ENCODE assay signal across 18 cellular contexts in the genomic region with DNA sequence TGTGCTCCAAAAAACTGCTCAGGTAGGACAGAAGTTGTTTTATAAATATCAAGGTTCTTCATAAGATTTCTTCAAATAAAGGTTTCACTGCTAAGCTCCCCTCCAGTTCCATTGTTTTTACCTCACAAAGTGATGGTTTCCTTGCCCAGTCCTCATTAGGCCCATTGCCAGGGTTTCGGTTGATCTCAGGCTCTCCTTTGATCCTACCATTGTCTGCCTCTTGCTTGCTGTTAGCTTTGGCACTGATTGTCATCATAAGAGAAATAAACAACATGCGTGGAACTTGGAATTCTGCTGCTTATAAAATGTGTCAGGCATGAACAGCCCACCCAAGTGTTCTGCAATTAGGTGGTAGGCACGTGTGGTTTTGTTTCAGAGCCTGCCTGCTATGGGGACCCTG.
DNase-seq lines count a peak whose midpoint lies in the region; ATAC-seq and TF ChIP-seq lines count a peak whose summit lies in the region.
"Had no signal": no experiment of that assay in that cellular context is flagged by ENCODE, and none has a peak within 500 bp of the region (broad histone marks: within the 10 kb centered on the region; RNA-seq: fewer than 3 reads in every experiment).

No MANE protein-coding gene starts in this region.

- H3K27me3 ChIP-seq in SJCRH30 = no peaks in the 10 kb centered on the region
- H3K27me3 ChIP-seq in thyroid gland = no peaks in the 10 kb centered on the region

- no peak for TF ChIP-seq CTCF in thyroid gland (IDR thresholded peaks at IDR 0.05)

- 14 to 18% methylated on average over 3 of the region's 3 CpGs for WGBS in thyroid gland, 2 donors

- DNase-seq in NCI-H748 (lab: John Stamatoyannopoulos, UW; ENCODE audit: unreplicated experiment) (peak; percentile 21), NCI-H748 treated with DMSO at 0.1 percent for 48 hours (lab: John Stamatoyannopoulos, UW) (no peak), NCI-H1105 (lab: John Stamatoyannopoulos, UW) (peak; percentile 57), SJCRH30 (peak; percentile 22 to 39), thyroid gland (peak; percentile 11 to 12), NCI-H526 (lab: John Stamatoyannopoulos, UW) (no peak), NCI-H526 treated with DMSO at 0.1 percent for 48 hours (lab: John Stamatoyannopoulos, UW) (no peak)
- DNase-seq: 8988T, DMS 273 treated with DMSO at 0.1 percent for 48 hours, EL, H9, NCI-H1436 treated with DMSO at 0.1 percent for 48 hours, NCI-H2081 treated with DMSO at 0.1 percent for 48 hours, NCI-H226, T-helper 1 cell had no signal

- intact Hi-C loops in thyroid gland (cut with DNase I) = no loop called here

- no peaks in the 10 kb centered on the region for H3K9me3 ChIP-seq in SJCRH30 (replicated peaks)
- H3K9me3 ChIP-seq in thyroid gland = no peaks in the 10 kb centered on the region

- H3K4me3 ChIP-seq in SJCRH30 (no peak overlapping the region), thyroid gland (replicated peaks in 1 of 3) (no peak overlapping the region)
- H3K4me3 ChIP-seq: SK-N-MC had no signal

- H3K27ac ChIP-seq in SJCRH30 = no peak overlapping the region
- peak overlapping the region in 1 of 3 donors; percentile 38 for H3K27ac ChIP-seq in thyroid gland
- H3K27ac ChIP-seq: SK-N-MC had no signal

- ATAC-seq in HG03342 (IDR thresholded peaks at IDR 0.05; ENCODE audit: unreplicated experiment) = no peak
- ATAC-seq: Panc1 had no signal

- peaks cover 44% of the 10 kb centered on the region for H3K4me1 ChIP-seq in SJCRH30
- H3K4me1 ChIP-seq in thyroid gland = peaks cover 11 to 31% of the 10 kb centered on the region in 2 donors

- H3K36me3 ChIP-seq in SJCRH30 (no peaks in the 10 kb centered on the region), thyroid gland (no peaks in the 10 kb centered on the region)

- TF ChIP-seq POLR2A in thyroid gland (IDR thresholded peaks at IDR 0.05) = no peak

Comparison
In these comparisons a context has a peak if more than half of its experiments do, and no peak if none do; other contexts are left out.
1. DNase-seq: peak in NCI-H748 (single experiment), NCI-H1105 (single experiment), SJCRH30 (2 of 2) and thyroid gland (2 of 2); none in NCI-H748 treated with DMSO at 0.1 percent for 48 hours (single experiment), NCI-H526 (0 of 2) and NCI-H526 treated with DMSO at 0.1 percent for 48 hours (single experiment).